ENCODE assay signal across 3 cellular contexts in the genomic region with DNA sequence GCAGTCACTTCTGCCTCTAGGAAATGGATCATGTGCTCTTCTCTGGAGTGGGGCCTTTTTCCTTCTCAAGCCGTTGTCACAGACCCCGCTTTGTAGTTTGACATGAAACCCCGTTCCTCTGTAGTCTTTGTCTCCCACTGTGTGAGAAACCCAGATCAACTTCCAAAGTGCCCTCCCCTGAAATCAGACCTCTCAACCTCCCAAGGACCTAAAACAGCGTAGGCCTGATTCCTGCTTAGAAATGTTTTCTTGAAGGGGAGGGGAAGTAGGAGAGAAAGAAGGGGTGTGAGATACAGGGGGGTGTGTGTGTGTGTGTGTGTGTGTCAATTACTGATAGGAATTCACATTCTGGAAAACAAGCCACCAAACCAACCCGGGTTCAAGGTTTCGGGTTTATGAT.
TF ChIP-seq lines count a peak whose summit lies in the region.

No MANE protein-coding gene starts in this region.

TF ChIP-seq in SK-N-SH, 30 proteins besides CTCF, POLR2A, EP300 and RAD21:
- no peak for TF ChIP-seq MXI1 (IDR thresholded peaks at IDR 0.05; ENCODE audit: low read depth, low read length)
- TF ChIP-seq MEF2A (IDR thresholded peaks at IDR 0.05; ENCODE audit: borderline replicate concordance, low read depth), result no peak
- no peak for TF ChIP-seq JUND (IDR thresholded peaks at IDR 0.05)
- TF ChIP-seq, protein P1, sequence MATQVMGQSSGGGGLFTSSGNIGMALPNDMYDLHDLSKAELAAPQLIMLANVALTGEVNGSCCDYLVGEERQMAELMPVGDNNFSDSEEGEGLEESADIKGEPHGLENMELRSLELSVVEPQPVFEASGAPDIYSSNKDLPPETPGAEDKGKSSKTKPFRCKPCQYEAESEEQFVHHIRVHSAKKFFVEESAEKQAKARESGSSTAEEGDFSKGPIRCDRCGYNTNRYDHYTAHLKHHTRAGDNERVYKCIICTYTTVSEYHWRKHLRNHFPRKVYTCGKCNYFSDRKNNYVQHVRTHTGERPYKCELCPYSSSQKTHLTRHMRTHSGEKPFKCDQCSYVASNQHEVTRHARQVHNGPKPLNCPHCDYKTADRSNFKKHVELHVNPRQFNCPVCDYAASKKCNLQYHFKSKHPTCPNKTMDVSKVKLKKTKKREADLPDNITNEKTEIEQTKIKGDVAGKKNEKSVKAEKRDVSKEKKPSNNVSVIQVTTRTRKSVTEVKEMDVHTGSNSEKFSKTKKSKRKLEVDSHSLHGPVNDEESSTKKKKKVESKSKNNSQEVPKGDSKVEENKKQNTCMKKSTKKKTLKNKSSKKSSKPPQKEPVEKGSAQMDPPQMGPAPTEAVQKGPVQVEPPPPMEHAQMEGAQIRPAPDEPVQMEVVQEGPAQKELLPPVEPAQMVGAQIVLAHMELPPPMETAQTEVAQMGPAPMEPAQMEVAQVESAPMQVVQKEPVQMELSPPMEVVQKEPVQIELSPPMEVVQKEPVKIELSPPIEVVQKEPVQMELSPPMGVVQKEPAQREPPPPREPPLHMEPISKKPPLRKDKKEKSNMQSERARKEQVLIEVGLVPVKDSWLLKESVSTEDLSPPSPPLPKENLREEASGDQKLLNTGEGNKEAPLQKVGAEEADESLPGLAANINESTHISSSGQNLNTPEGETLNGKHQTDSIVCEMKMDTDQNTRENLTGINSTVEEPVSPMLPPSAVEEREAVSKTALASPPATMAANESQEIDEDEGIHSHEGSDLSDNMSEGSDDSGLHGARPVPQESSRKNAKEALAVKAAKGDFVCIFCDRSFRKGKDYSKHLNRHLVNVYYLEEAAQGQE (IDR thresholded peaks at IDR 0.05; ENCODE audit: low read depth, low read length), result no peak
- TF ChIP-seq TEAD4 (IDR thresholded peaks at IDR 0.05; ENCODE audit: borderline replicate concordance, insufficient read depth), result no peak
- TF ChIP-seq GABPA (IDR thresholded peaks at IDR 0.05; ENCODE audit: low read depth), result no peak
- TF ChIP-seq, protein P2, sequence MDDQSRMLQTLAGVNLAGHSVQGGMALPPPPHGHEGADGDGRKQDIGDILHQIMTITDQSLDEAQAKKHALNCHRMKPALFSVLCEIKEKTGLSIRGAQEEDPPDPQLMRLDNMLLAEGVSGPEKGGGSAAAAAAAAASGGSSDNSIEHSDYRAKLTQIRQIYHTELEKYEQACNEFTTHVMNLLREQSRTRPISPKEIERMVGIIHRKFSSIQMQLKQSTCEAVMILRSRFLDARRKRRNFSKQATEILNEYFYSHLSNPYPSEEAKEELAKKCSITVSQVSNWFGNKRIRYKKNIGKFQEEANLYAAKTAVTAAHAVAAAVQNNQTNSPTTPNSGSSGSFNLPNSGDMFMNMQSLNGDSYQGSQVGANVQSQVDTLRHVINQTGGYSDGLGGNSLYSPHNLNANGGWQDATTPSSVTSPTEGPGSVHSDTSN (IDR thresholded peaks at IDR 0.05), result no peak
- TF ChIP-seq, protein P3, sequence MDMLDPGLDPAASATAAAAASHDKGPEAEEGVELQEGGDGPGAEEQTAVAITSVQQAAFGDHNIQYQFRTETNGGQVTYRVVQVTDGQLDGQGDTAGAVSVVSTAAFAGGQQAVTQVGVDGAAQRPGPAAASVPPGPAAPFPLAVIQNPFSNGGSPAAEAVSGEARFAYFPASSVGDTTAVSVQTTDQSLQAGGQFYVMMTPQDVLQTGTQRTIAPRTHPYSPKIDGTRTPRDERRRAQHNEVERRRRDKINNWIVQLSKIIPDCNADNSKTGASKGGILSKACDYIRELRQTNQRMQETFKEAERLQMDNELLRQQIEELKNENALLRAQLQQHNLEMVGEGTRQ (IDR thresholded peaks at IDR 0.05; ENCODE audit: borderline replicate concordance, low read depth, low read length), result no peak
- TF ChIP-seq, protein P4, sequence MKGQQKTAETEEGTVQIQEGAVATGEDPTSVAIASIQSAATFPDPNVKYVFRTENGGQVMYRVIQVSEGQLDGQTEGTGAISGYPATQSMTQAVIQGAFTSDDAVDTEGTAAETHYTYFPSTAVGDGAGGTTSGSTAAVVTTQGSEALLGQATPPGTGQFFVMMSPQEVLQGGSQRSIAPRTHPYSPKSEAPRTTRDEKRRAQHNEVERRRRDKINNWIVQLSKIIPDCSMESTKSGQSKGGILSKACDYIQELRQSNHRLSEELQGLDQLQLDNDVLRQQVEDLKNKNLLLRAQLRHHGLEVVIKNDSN (IDR thresholded peaks at IDR 0.05; ENCODE audit: borderline replicate concordance, low read depth), result no peak
- TF ChIP-seq CHD2 (IDR thresholded peaks at IDR 0.05; ENCODE audit: low read length, partially characterized antibody), result no peak
- TF ChIP-seq RXRA (IDR thresholded peaks at IDR 0.05; ENCODE audit: borderline replicate concordance, low read depth), result no peak

TF ChIP-seq in SK-N-SH treated with all-trans-retinoic acid at 6 μM for 48 hours, 23 proteins besides CTCF, POLR2A, EP300 and RAD21:
- TF ChIP-seq ISL1 (CRISPR knock-in tag; IDR thresholded peaks at IDR 0.05) (no peak), ZFP30 (CRISPR knock-in tag; IDR thresholded peaks at IDR 0.05) (no peak)
- TF ChIP-seq, protein P5, sequence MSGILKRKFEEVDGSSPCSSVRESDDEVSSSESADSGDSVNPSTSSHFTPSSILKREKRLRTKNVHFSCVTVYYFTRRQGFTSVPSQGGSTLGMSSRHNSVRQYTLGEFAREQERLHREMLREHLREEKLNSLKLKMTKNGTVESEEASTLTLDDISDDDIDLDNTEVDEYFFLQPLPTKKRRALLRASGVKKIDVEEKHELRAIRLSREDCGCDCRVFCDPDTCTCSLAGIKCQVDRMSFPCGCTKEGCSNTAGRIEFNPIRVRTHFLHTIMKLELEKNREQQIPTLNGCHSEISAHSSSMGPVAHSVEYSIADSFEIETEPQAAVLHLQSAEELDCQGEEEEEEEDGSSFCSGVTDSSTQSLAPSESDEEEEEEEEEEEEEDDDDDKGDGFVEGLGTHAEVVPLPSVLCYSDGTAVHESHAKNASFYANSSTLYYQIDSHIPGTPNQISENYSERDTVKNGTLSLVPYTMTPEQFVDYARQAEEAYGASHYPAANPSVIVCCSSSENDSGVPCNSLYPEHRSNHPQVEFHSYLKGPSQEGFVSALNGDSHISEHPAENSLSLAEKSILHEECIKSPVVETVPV (CRISPR knock-in tag; IDR thresholded peaks at IDR 0.05), result no peak

TF ChIP-seq in H1, 55 proteins besides CTCF, POLR2A, EP300 and RAD21:
- TF ChIP-seq KDM1A (IDR thresholded peaks at IDR 0.05; ENCODE audit: borderline replicate concordance, low read length), result no peak
- no peak for TF ChIP-seq GABPA (IDR thresholded peaks at IDR 0.05; ENCODE audit: borderline replicate concordance, insufficient read depth, low read length)
- TF ChIP-seq BACH1 (IDR thresholded peaks at IDR 0.05; ENCODE audit: low read length), result no peak
- no peak for TF ChIP-seq CTBP2 (IDR thresholded peaks at IDR 0.05; ENCODE audit: borderline replicate concordance, insufficient read depth, insufficient read length, low read length)
